ENCODE assay signal across 20 cellular contexts in the genomic region with DNA sequence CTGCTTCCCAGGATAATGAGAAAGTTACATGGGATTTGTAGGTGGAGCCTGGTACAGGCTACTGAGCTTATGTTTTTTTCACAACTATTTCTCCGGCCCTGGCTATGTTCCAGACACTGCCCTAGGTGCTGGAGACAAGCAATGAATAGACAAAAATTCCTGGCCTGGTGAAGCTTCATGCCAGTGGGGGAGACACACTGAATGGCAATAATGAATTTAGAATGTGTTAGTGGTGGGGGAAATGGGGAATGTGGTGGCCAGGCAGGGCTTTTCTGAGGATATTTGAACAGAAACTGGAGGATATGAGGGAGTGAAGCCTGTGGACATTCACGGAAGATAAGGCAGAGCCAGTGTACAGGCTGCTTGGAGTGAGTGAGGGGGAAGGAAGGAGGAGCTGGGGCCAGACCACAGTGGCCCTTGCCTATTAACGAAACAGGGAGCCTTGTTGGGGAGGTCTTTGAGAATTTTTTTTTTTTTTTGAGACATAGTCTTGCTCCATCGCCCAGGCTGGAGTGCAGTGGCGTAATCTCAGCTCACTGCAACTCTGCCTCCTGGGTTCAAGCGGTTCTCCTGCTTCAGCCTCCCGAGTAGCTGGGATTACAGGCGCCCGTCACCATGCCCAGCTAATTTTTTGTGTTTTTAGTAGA. TPM values are rescaled to one million over a fixed set of nuclear protein-coding genes. Genes with fewer than 3 reads are reported as not detected.
A peak's percentile ranks its signal among the peaks of the same experiment; 100 is the strongest.
DNase-seq lines count a peak whose midpoint lies in the region; ATAC-seq, FAIRE-seq and TF ChIP-seq lines count a peak whose summit lies in the region.
"Had no signal": no experiment of that assay in that cellular context is flagged by ENCODE, and none has a peak within 500 bp of the region (broad histone marks: within the 10 kb centered on the region; RNA-seq: fewer than 3 reads in every experiment).

No MANE protein-coding gene starts in this region.

- ATAC-seq in right cardiac atrium (no peak), Right ventricle myocardium superior (ENCODE audit: poor library complexity) (no peak), HG03378 (IDR thresholded peaks at IDR 0.05; ENCODE audit: unreplicated experiment) (no peak)
- ATAC-seq: T-helper 17 cell had no signal

- H3K27me3 Mint-ChIP-seq in osteocyte (ENCODE audit: unreplicated experiment), result no peaks in the 10 kb centered on the region
- H3K27me3 Mint-ChIP-seq: naive B cell; stimulated activated naive CD8-positive, alpha-beta T cell treated with anti-CD3 and anti-CD28 coated beads, Interleukin-15, Interleukin-2, amounts not matched to agents 100 ng/mL and 50 ng/mL, for 24 hours; T-helper 17 cell had no signal

- H3K9me3 ChIP-seq in right cardiac atrium (ENCODE audit: control insufficient read depth, low read length), result no peaks in the 10 kb centered on the region

- H3K9me3 Mint-ChIP-seq in osteocyte (ENCODE audit: unreplicated experiment), result no peaks in the 10 kb centered on the region
- H3K9me3 Mint-ChIP-seq: activated naive CD4-positive, alpha-beta T cell treated with anti-CD3 and anti-CD28 coated beads for 36 hours; naive B cell; stimulated activated naive CD8-positive, alpha-beta T cell treated with anti-CD3 and anti-CD28 coated beads, Interleukin-15, Interleukin-2, amounts not matched to agents 100 ng/mL and 50 ng/mL, for 24 hours had no signal

- no peaks in the 10 kb centered on the region for H3K36me3 Mint-ChIP-seq in osteocyte (ENCODE audit: unreplicated experiment)
- H3K36me3 Mint-ChIP-seq: naive B cell had no signal

- no peak overlapping the region for H3K4me3 ChIP-seq in right cardiac atrium (ENCODE audit: low read length)

- intact Hi-C loops in right cardiac atrium (cut with DNase I) (no loop called here), Right ventricle myocardium superior (cut with DNase I) (no loop called here)

- H3K27me3 ChIP-seq in right cardiac atrium (ENCODE audit: control insufficient read depth, insufficient read depth), result no peaks in the 10 kb centered on the region

- WGBS in right cardiac atrium, result 59% methylated on average over 9 of the region's 9 CpGs

- DNase-seq in right cardiac atrium (peak in 2 of 3 donors; percentile 23 to 55), Right ventricle myocardium superior (no peak), RCC 7860 (ENCODE audit: low spot score) (peak; percentile 13), dermis blood vessel endothelial cell (peak; percentile 43), GM12892 (ENCODE audit: insufficient read length) (no peak), osteocyte (ENCODE audit: extremely low spot score, unreplicated experiment) (no peak), GM03348 (ENCODE audit: low spot score) (no peak)
- DNase-seq: activated naive CD4-positive, alpha-beta T cell treated with anti-CD3 and anti-CD28 coated beads for 36 hours; effector memory CD4-positive, alpha-beta T cell; naive B cell; NCI-H187 treated with DMSO at 0.1 percent for 48 hours; NCI-H510A; posterior cingulate gyrus; RPMI8226; stimulated activated CD4-positive, alpha-beta T cell treated with anti-CD3 and anti-CD28 coated beads, Interleukin-12 subunit alpha, Interleukin-12 subunit beta, amount 100 ng/mL, for 4 hours; T-helper 17 cell had no signal

- no peak for TF ChIP-seq POLR2A in GM12892 (IDR thresholded peaks at IDR 0.05; ENCODE audit: low read depth, low read length)

- H3K4me1 ChIP-seq in right cardiac atrium (ENCODE audit: control insufficient read depth, insufficient read depth, low read length), result peaks cover 11% of the 10 kb centered on the region

- no peak for TF ChIP-seq CTCF in osteocyte (IDR thresholded peaks at IDR 0.05)

- FAIRE-seq in RCC 7860 (lab: Jason Lieb, UNC) (no peak), GM12892 (lab: Jason Lieb, UNC) (no peak)
- FAIRE-seq: D721Med had no signal

- peaks cover 36% of the 10 kb centered on the region for H3K4me1 Mint-ChIP-seq in osteocyte (ENCODE audit: unreplicated experiment)

- H3K4me3 Mint-ChIP-seq in osteocyte (ENCODE audit: unreplicated experiment), result no peak overlapping the region
- H3K4me3 Mint-ChIP-seq: activated naive CD4-positive, alpha-beta T cell treated with anti-CD3 and anti-CD28 coated beads for 36 hours; naive B cell; stimulated activated naive CD8-positive, alpha-beta T cell treated with anti-CD3 and anti-CD28 coated beads, Interleukin-15, Interleukin-2, amounts not matched to agents 100 ng/mL and 50 ng/mL, for 24 hours; T-helper 17 cell had no signal

- no peak overlapping the region for H3K27ac ChIP-seq in right cardiac atrium (ENCODE audit: low read length)

- H3K27ac Mint-ChIP-seq in osteocyte (ENCODE audit: unreplicated experiment), result no peak overlapping the region
- H3K27ac Mint-ChIP-seq: activated naive CD4-positive, alpha-beta T cell treated with anti-CD3 and anti-CD28 coated beads for 36 hours; naive B cell; stimulated activated naive CD8-positive, alpha-beta T cell treated with anti-CD3 and anti-CD28 coated beads, Interleukin-15, Interleukin-2, amounts not matched to agents 100 ng/mL and 50 ng/mL, for 24 hours; T-helper 17 cell had no signal

RNA-seq across cellular contexts. Expression of a gene that starts 6.6 kb away (rescaled TPM):
- total RNA-seq in right cardiac atrium (1 to 10 TPM; 2.0 to 4.3 (median 3.5) TPM), Right ventricle myocardium superior (0.62 TPM), dermis blood vessel endothelial cell (0.09 TPM in 1 of 2 replicates, not detected in the other), osteocyte (11.8 and 13.6 TPM in 2 replicates)
- 3.0 TPM for polyA plus RNA-seq in right cardiac atrium
- not detected for polyA plus RNA-seq in GM12892 (2012; ENCODE audit: missing spikeins)
- total RNA-seq: activated naive CD4-positive, alpha-beta T cell treated with anti-CD3 and anti-CD28 coated beads for 36 hours; T-helper 17 cell; ureter had no signal

RNA-seq across cellular contexts. Expression of a gene that starts 19.6 kb away (rescaled TPM):
- total RNA-seq in right cardiac atrium (1 to 10 TPM in 1 of 4 donors, under 1 TPM in 3; 0.51 to 2.0 (median 0.83) TPM), Right ventricle myocardium superior (0.19 TPM), dermis blood vessel endothelial cell (8.5 and 8.7 TPM in 2 replicates), osteocyte (0.10 and 0.27 TPM in 2 replicates)
- 0.54 TPM for polyA plus RNA-seq in right cardiac atrium
- not detected for polyA plus RNA-seq in GM12892 (2012; ENCODE audit: missing spikeins)
- total RNA-seq: T-helper 17 cell, ureter had no signal

RNA-seq across cellular contexts. Expression of a gene that starts 31.6 kb away (rescaled TPM):
- total RNA-seq in right cardiac atrium (1 to 10 TPM; 6.6 to 8.3 (median 7.1) TPM), Right ventricle myocardium superior (2.5 TPM), dermis blood vessel endothelial cell (0.14 and 0.34 TPM in 2 replicates), osteocyte (2.1 and 3.2 TPM in 2 replicates)
- 11.0 TPM for polyA plus RNA-seq in right cardiac atrium
- 1.2 TPM for polyA plus RNA-seq in GM12892 (2012; ENCODE audit: missing spikeins)
- total RNA-seq: activated naive CD4-positive, alpha-beta T cell treated with anti-CD3 and anti-CD28 coated beads for 36 hours; T-helper 17 cell had no signal

RNA-seq across cellular contexts. Expression of a gene that starts 31.7 kb away (rescaled TPM):
- under 1 TPM in 2 of 4 donors, not detected in 2; 0.15 to 0.19 TPM for total RNA-seq in right cardiac atrium
- polyA plus RNA-seq in right cardiac atrium, result 0.14 TPM
- total RNA-seq in Right ventricle myocardium superior, result not detected
- total RNA-seq in dermis blood vessel endothelial cell, result 0.14 TPM in 1 of 2 replicates, not detected in the other
- 0.61 TPM for polyA plus RNA-seq in GM12892 (2012; ENCODE audit: missing spikeins)
- 0.18 and 0.24 TPM in 2 replicates for total RNA-seq in osteocyte
- total RNA-seq: activated naive CD4-positive, alpha-beta T cell treated with anti-CD3 and anti-CD28 coated beads for 36 hours; T-helper 17 cell had no signal

Comparison
In these comparisons a context has a peak if more than half of its experiments do, and no peak if none do; other contexts are left out.
1. DNase-seq: peak in right cardiac atrium (2 of 3), RCC 7860 (single experiment) and dermis blood vessel endothelial cell (single experiment); none in Right ventricle myocardium superior (single experiment), GM12892 (single experiment), osteocyte (single experiment) and GM03348 (single experiment).